19 cellular contexts compared by ENCODE assay signal in genomic region chr5:166602271-166602670, GRCh38.
DNase-seq lines count a peak whose midpoint lies in the region; ATAC-seq and TF ChIP-seq lines count a peak whose summit lies in the region.
"Had no signal": no experiment of that assay in that cellular context is flagged by ENCODE, and none has a peak within 500 bp of the region (broad histone marks: within the 10 kb centered on the region; RNA-seq: fewer than 3 reads in every experiment).

No MANE protein-coding gene starts in this region.

- H3K4me3 ChIP-seq in smooth muscle cell: no peak overlapping the region
- H3K4me3 ChIP-seq: BLaER1 treated with 17β-estradiol and CSF1 and Interleukin-3, amounts not matched to agents 10 nM and 100 nM; GM23248 had no signal

- H3K27ac ChIP-seq in smooth muscle cell (ENCODE audit: low read depth): no peak overlapping the region
- H3K27ac ChIP-seq: BLaER1 treated with 17β-estradiol and CSF1 and Interleukin-3, amounts not matched to agents 10 nM and 100 nM; GM23248 had no signal

- peaks cover 26% of the 10 kb centered on the region for H3K9me3 Mint-ChIP-seq in mesothelial cell of epicardium
- peaks cover 23% of the 10 kb centered on the region for H3K9me3 Mint-ChIP-seq in activated T-cell treated with anti-CD3 and anti-CD28 coated beads, Interleukin-2, amount 50 U/mL, for 4 hours

- peaks cover 23% of the 10 kb centered on the region for H3K4me1 Mint-ChIP-seq in mesothelial cell of epicardium
- no peaks in the 10 kb centered on the region for H3K4me1 Mint-ChIP-seq in activated T-cell treated with anti-CD3 and anti-CD28 coated beads, Interleukin-2, amount 50 U/mL, for 4 hours (ENCODE audit: low read depth)
- H3K4me1 Mint-ChIP-seq: CD14-positive monocyte; CD8-positive, alpha-beta memory T cell had no signal

- H3K9ac ChIP-seq in smooth muscle cell (ENCODE audit: low read depth): no peak overlapping the region
- H3K9ac ChIP-seq: BLaER1 treated with 17β-estradiol and CSF1 and Interleukin-3, amounts not matched to agents 10 nM and 100 nM; GM23248 had no signal

- H3K79me2 ChIP-seq in smooth muscle cell (ENCODE audit: low read depth): no peaks in the 10 kb centered on the region

- no peaks in the 10 kb centered on the region for H3F3A ChIP-seq in smooth muscle cell (ENCODE audit: low read depth)

- peak overlapping the region; percentile 41 for H3K4me2 ChIP-seq in smooth muscle cell
- H3K4me2 ChIP-seq: BLaER1 treated with 17β-estradiol and CSF1 and Interleukin-3, amounts not matched to agents 10 nM and 100 nM had no signal

- 74% methylated on average over 2 of the region's 2 CpGs for WGBS in smooth muscle cell (ENCODE audit: low lambda C conversion rate)

- H3K27me3 Mint-ChIP-seq in mesothelial cell of epicardium (ENCODE audit: low read depth): no peaks in the 10 kb centered on the region
- H3K27me3 Mint-ChIP-seq in activated T-cell treated with anti-CD3 and anti-CD28 coated beads, Interleukin-2, amount 50 U/mL, for 4 hours (ENCODE audit: low read depth): no peaks in the 10 kb centered on the region
- H3K27me3 Mint-ChIP-seq: CD4-positive, alpha-beta T cell had no signal

- H4K20me1 ChIP-seq in smooth muscle cell (ENCODE audit: low read depth): no peaks in the 10 kb centered on the region
- H4K20me1 ChIP-seq: BLaER1 treated with 17β-estradiol and CSF1 and Interleukin-3, amounts not matched to agents 10 nM and 100 nM had no signal

- H3K27ac Mint-ChIP-seq in mesothelial cell of epicardium: peak overlapping the region; percentile 69
- H3K27ac Mint-ChIP-seq: CD14-positive monocyte; CD4-positive, alpha-beta T cell had no signal

- no peaks in the 10 kb centered on the region for H3K9me3 ChIP-seq in smooth muscle cell (replicated peaks; ENCODE audit: low read depth)
- H3K9me3 ChIP-seq: BE2C; BLaER1 treated with 17β-estradiol and CSF1 and Interleukin-3, amounts not matched to agents 10 nM and 100 nM had no signal

- no peaks in the 10 kb centered on the region for H3K4me1 ChIP-seq in smooth muscle cell (ENCODE audit: low read depth)
- H3K4me1 ChIP-seq: BE2C; BLaER1 treated with 17β-estradiol and CSF1 and Interleukin-3, amounts not matched to agents 10 nM and 100 nM had no signal

- no peak for ATAC-seq in activated T-cell treated with anti-CD3 and anti-CD28 coated beads, Interleukin-2, amount 50 U/mL, for 4 hours
- ATAC-seq in HG03139 (IDR thresholded peaks at IDR 0.05; ENCODE audit: unreplicated experiment): no peak
- ATAC-seq in HG03025 (IDR thresholded peaks at IDR 0.05; ENCODE audit: low FRiP score, unreplicated experiment): no peak
- ATAC-seq in GM18498 (IDR thresholded peaks at IDR 0.05; ENCODE audit: unreplicated experiment): no peak

- H3K4me3 Mint-ChIP-seq in mesothelial cell of epicardium: no peak overlapping the region
- no peak overlapping the region for H3K4me3 Mint-ChIP-seq in activated T-cell treated with anti-CD3 and anti-CD28 coated beads, Interleukin-2, amount 50 U/mL, for 4 hours
- H3K4me3 Mint-ChIP-seq: CD14-positive monocyte; CD4-positive, alpha-beta T cell had no signal

- H3K36me3 ChIP-seq in smooth muscle cell (ENCODE audit: low read depth): no peaks in the 10 kb centered on the region
- H3K36me3 ChIP-seq: BE2C; BLaER1 treated with 17β-estradiol and CSF1 and Interleukin-3, amounts not matched to agents 10 nM and 100 nM had no signal

- H2AFZ ChIP-seq in smooth muscle cell (ENCODE audit: low read depth): no peak overlapping the region
- H2AFZ ChIP-seq: GM23248 had no signal

- no peaks in the 10 kb centered on the region for H3K27me3 ChIP-seq in smooth muscle cell (ENCODE audit: low read depth)
- H3K27me3 ChIP-seq: BE2C; BLaER1 treated with 17β-estradiol and CSF1 and Interleukin-3, amounts not matched to agents 10 nM and 100 nM had no signal

- TF ChIP-seq CTCF in mesothelial cell of epicardium (IDR thresholded peaks at IDR 0.05; ENCODE audit: unreplicated experiment): no peak
- no peak for TF ChIP-seq CTCF in smooth muscle cell (IDR thresholded peaks at IDR 0.05; ENCODE audit: borderline replicate concordance, insufficient read depth, poor library complexity, severe bottlenecking)

- peaks cover under 1% of the 10 kb centered on the region for H3K36me3 Mint-ChIP-seq in mesothelial cell of epicardium
- no peaks in the 10 kb centered on the region for H3K36me3 Mint-ChIP-seq in activated T-cell treated with anti-CD3 and anti-CD28 coated beads, Interleukin-2, amount 50 U/mL, for 4 hours (ENCODE audit: insufficient read depth)
- H3K36me3 Mint-ChIP-seq: CD14-positive monocyte; CD8-positive, alpha-beta memory T cell had no signal

- DNase-seq in NCI-H226: peak; percentile 69
- peak; percentile 89 for DNase-seq in amniotic epithelial cell (ENCODE audit: low read depth)
- no peak for DNase-seq in mesothelial cell of epicardium (ENCODE audit: low spot score in 2 of 2, unreplicated experiment in 2 of 2)
- DNase-seq in smooth muscle cell (lab: John Stamatoyannopoulos, UW; ENCODE audit: unreplicated experiment): no peak
- DNase-seq in activated T-cell treated with anti-CD3 and anti-CD28 coated beads, Interleukin-2, amount 50 U/mL, for 4 hours: no peak
- DNase-seq: BE2C; CD4-positive, alpha-beta T cell; CD8-positive, alpha-beta memory T cell; DMS 273 treated with DMSO at 0.1 percent for 48 hours; DMS79; GF-D8; GM23248; H7; HCEC 1CT had no signal

Comparison
In these comparisons a context has a peak if more than half of its experiments do, and no peak if none do; other contexts are left out.
1. DNase-seq: peak in NCI-H226 (single experiment) and amniotic epithelial cell (single experiment); none in mesothelial cell of epicardium (0 of 2), smooth muscle cell (single experiment) and activated T-cell treated with anti-CD3 and anti-CD28 coated beads, Interleukin-2, amount 50 U/mL, for 4 hours (single experiment).